1 cellular context compared by ENCODE assay signal in genomic region chr3:159236306-159236705, GRCh38.
TF ChIP-seq lines count a peak whose summit lies in the region.

No MANE protein-coding gene starts in this region.

TF ChIP-seq in SK-N-SH treated with all-trans-retinoic acid at 6 μM for 48 hours, 23 proteins besides CTCF, POLR2A, EP300 and RAD21 (continued from another document):
- TF ChIP-seq OSR1 (CRISPR knock-in tag; IDR thresholded peaks at IDR 0.05) (no peak), ZFP3 (CRISPR knock-in tag; IDR thresholded peaks at IDR 0.05) (no peak)
TF ChIP-seq in SK-N-SH treated with all-trans-retinoic acid at 6 μM for 48 hours: peak in this region for 0.
